In genomic region chr1:208253177-208253576, GRCh38 we compare ENCODE assay signal across 10 cellular contexts.
"Had no signal": no experiment of that assay in that cellular context is flagged by ENCODE, and none has a peak within 500 bp of the region (broad histone marks: within the 10 kb centered on the region; RNA-seq: fewer than 3 reads in every experiment).

No MANE protein-coding gene starts in this region.

- H3K36me3 Mint-ChIP-seq: T-cell, WTC11 had no signal

- DNase-seq: activated CD4-positive, alpha-beta T cell treated with anti-CD3 and anti-CD28 coated beads for 48 hours; activated CD8-positive, alpha-beta T cell treated with anti-CD3 and anti-CD28 coated beads, Interleukin-2, amount 10 ng/mL, durations not matched to agents 7 days and 5 days; activated naive CD4-positive, alpha-beta T cell treated with Interleukin-2 at 50 U/mL for 16 hours; foreskin melanocyte; heart right ventricle; kidney; naive thymus-derived CD8-positive, alpha-beta T cell; T-cell had no signal

- H3K4me1 Mint-ChIP-seq: naive thymus-derived CD8-positive, alpha-beta T cell; T-cell had no signal

- H3K27ac Mint-ChIP-seq: activated CD8-positive, alpha-beta T cell treated with anti-CD3 and anti-CD28 coated beads, Interleukin-2, amount 10 ng/mL, durations not matched to agents 7 days and 5 days; naive thymus-derived CD8-positive, alpha-beta T cell; T-cell; WTC11 had no signal

- ATAC-seq: activated CD8-positive, alpha-beta T cell treated with anti-CD3 and anti-CD28 coated beads, Interleukin-2, amount 10 ng/mL, durations not matched to agents 7 days and 5 days; naive thymus-derived CD8-positive, alpha-beta T cell; T-cell had no signal

- H3K9me3 Mint-ChIP-seq: naive thymus-derived CD8-positive, alpha-beta T cell; T-cell; WTC11 had no signal

- H3K27ac ChIP-seq: heart right ventricle, SK-N-MC had no signal

- H3K4me3 Mint-ChIP-seq: activated CD8-positive, alpha-beta T cell treated with anti-CD3 and anti-CD28 coated beads, Interleukin-2, amount 10 ng/mL, durations not matched to agents 7 days and 5 days; naive thymus-derived CD8-positive, alpha-beta T cell; T-cell; WTC11 had no signal
